In the genomic region with DNA sequence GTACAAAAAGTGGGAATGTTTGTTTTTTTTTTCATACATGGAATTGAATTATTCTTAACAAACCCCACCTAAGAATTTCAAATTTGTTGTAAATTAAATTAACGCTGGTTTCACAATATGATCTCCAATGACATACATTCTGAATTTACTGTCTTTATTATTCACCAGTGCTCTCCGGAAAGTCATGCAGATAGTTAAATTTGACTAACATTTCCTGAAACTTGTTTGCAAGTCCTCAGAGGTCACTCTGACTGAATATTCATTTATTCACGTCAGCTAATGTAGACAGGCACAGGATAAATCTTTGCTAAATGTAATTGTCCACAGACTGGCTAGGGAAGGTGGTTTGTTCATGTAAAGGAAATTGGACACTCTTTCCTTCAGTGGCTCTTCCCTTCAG, we compare ENCODE assay signal across 16 cellular contexts.
"Had no signal": no experiment of that assay in that cellular context is flagged by ENCODE, and none has a peak within 500 bp of the region (broad histone marks: within the 10 kb centered on the region; RNA-seq: fewer than 3 reads in every experiment).

No MANE protein-coding gene starts in this region.

- ATAC-seq: activated CD4-positive, CD25-positive, alpha-beta regulatory T cell treated with anti-CD3 and anti-CD28 coated beads, Interleukin-2, amount 50 U/mL, for 24 hours; natural killer cell; stimulated activated memory B cell treated with anti-CD40 and anti-IgM and Interleukin-4, amounts not matched to agents 10 μg/mL and 1 μg/mL and 100 μg/mL, for 72 hours had no signal

- H2AFZ ChIP-seq: hepatocyte had no signal

- H3K4me3 ChIP-seq: ascending aorta, hepatocyte had no signal

- H3K4me1 ChIP-seq: ascending aorta had no signal

- H3K79me2 ChIP-seq: hepatocyte had no signal

- DNase-seq: activated CD4-positive, alpha-beta T cell treated with anti-CD3 and anti-CD28 coated beads, Interleukin-2, amount 50 U/mL, for 1 hour; activated CD8-positive, alpha-beta memory T cell treated with anti-CD3 and anti-CD28 coated beads for 24 hours; activated naive CD4-positive, alpha-beta T cell; activated naive CD8-positive, alpha-beta T cell treated with anti-CD3 and anti-CD28 coated beads, Interleukin-2, amount 10 ng/mL, durations not matched to agents 7 days and 5 days; endodermal cell; mesendoderm; natural killer cell; retina; stimulated activated CD4-positive, alpha-beta T cell treated with anti-CD3 and anti-CD28 coated beads, Interleukin-2, amount 100 ng/mL, for 48 hours; T-helper 9 cell had no signal

- H3K36me3 ChIP-seq: ascending aorta, neutrophil had no signal

- H3K27ac ChIP-seq: ascending aorta, hepatocyte, neutrophil had no signal

- H3K27me3 ChIP-seq: ascending aorta, hepatocyte, neutrophil had no signal

- H3K4me2 ChIP-seq: hepatocyte had no signal

- H3K9me3 ChIP-seq: ascending aorta, neutrophil had no signal

- FAIRE-seq: urothelium cell line had no signal
